Comparison of ENCODE assay signal across 9 cellular contexts in genomic region chr7:95686109-95686508, GRCh38.
DNase-seq lines count a peak whose midpoint lies in the region; ATAC-seq and TF ChIP-seq lines count a peak whose summit lies in the region.
"Had no signal": no experiment of that assay in that cellular context is flagged by ENCODE, and none has a peak within 500 bp of the region (broad histone marks: within the 10 kb centered on the region; RNA-seq: fewer than 3 reads in every experiment).

No MANE protein-coding gene starts in this region.

- peak; percentile 35 for TF ChIP-seq CTCF in colonic mucosa (IDR thresholded peaks at IDR 0.05)
- peak; percentile 48 for TF ChIP-seq CTCF in lower lobe of right lung (IDR thresholded peaks at IDR 0.05)

- no peak overlapping the region for H3K27ac ChIP-seq in colonic mucosa
- no peak overlapping the region for H3K27ac ChIP-seq in lower lobe of right lung
- H3K27ac ChIP-seq: SK-N-MC had no signal

- H3K4me1 ChIP-seq in colonic mucosa (no peaks in the 10 kb centered on the region), lower lobe of right lung (peaks cover 5% of the 10 kb centered on the region)

- peak; percentile 71 to 73 for ATAC-seq in lower lobe of right lung
- ATAC-seq in HG02763 (IDR thresholded peaks at IDR 0.05; ENCODE audit: unreplicated experiment) = no peak

- H3K36me3 ChIP-seq in colonic mucosa (no peaks in the 10 kb centered on the region), lower lobe of right lung (no peaks in the 10 kb centered on the region)

- H3K9ac ChIP-seq in colonic mucosa (ENCODE audit: low read depth in 2 of 2, low read length in 2 of 2) = no peak overlapping the region

- no peaks in the 10 kb centered on the region for H3K27me3 ChIP-seq in colonic mucosa
- H3K27me3 ChIP-seq in lower lobe of right lung (ENCODE audit: low read depth) = no peaks in the 10 kb centered on the region

- DNase-seq in DMS79 (lab: John Stamatoyannopoulos, UW) (peak; percentile 14), HK-2 (ENCODE audit: unreplicated experiment) (peak; percentile 40), NOMO-1 (lab: John Stamatoyannopoulos, UW; ENCODE audit: unreplicated experiment in 2 of 2) (peak; percentile 82 to 95), colonic mucosa (peak; percentile 41), lower lobe of right lung (no peak), ureter (ENCODE audit: low spot score) (peak; percentile 51)
- DNase-seq in activated CD8-positive, alpha-beta memory T cell treated with anti-CD3 and anti-CD28 coated beads, Interleukin-2, amount 50 U/mL, for 4 hours = no peak

- intact Hi-C loops in colonic mucosa (cut with DNase I) (loop anchor here (5.0 kb wide), 1 partner anchor 174 kb away; no protein-coding TSS in a partner anchor), lower lobe of right lung (cut with DNase I) (loop anchor here (5.0 to 10.0 kb wide), 2 partner anchors 91 to 174 kb away; partner anchors contain the start of gene PDK4)

- no peaks in the 10 kb centered on the region for H3K9me3 ChIP-seq in colonic mucosa
- H3K9me3 ChIP-seq in lower lobe of right lung = no peaks in the 10 kb centered on the region

- H3K4me3 ChIP-seq in colonic mucosa = no peak overlapping the region
- H3K4me3 ChIP-seq in lower lobe of right lung = no peak overlapping the region
- H3K4me3 ChIP-seq: SK-N-MC had no signal

Comparison
In these comparisons a context has a peak if more than half of its experiments do, and no peak if none do; other contexts are left out.
1. DNase-seq: peak in DMS79 (single experiment), HK-2 (single experiment), NOMO-1 (2 of 2), colonic mucosa (single experiment) and ureter (single experiment); none in lower lobe of right lung (single experiment) and activated CD8-positive, alpha-beta memory T cell treated with anti-CD3 and anti-CD28 coated beads, Interleukin-2, amount 50 U/mL, for 4 hours (single experiment).